ENCODE assay signal across 11 cellular contexts in genomic region chr9:135758056-135758455, GRCh38. TPM values are rescaled to one million over a fixed set of nuclear protein-coding genes. Genes with fewer than 3 reads are reported as not detected.
"Had no signal": no experiment of that assay in that cellular context is flagged by ENCODE, and none has a peak within 500 bp of the region (broad histone marks: within the 10 kb centered on the region; RNA-seq: fewer than 3 reads in every experiment).

No MANE protein-coding gene starts in this region.

- H3K4me1 Mint-ChIP-seq: IgD-negative memory B cell had no signal

- DNase-seq: GM23248, GOT3, HFFc6 had no signal

- H3K36me3 ChIP-seq: HAP-1 had no signal

- FAIRE-seq: HepG2 had no signal

- H3K9me3 ChIP-seq: HAP-1 had no signal

- ATAC-seq: HCT116, HepG2 had no signal

- H2AFZ ChIP-seq: GM23248 had no signal

- H3K27me3 Mint-ChIP-seq: IgD-negative memory B cell had no signal

- H3K4me3 ChIP-seq: GM23248, HAP-1 had no signal

- H3K4me3 Mint-ChIP-seq: HFFc6, IgD-negative memory B cell had no signal

- H3K9ac ChIP-seq: GM23248 had no signal

- H3K4me1 ChIP-seq: HAP-1 had no signal

- H3K27ac Mint-ChIP-seq: HFFc6, IgD-negative memory B cell had no signal

- H3K27ac ChIP-seq: GM23248, HL-60 had no signal

- H3K36me3 Mint-ChIP-seq: IgD-negative memory B cell had no signal

RNA-seq across cellular contexts. Expression of gene KCNT1, which starts 56.1 kb away (rescaled TPM):
- total RNA-seq: GM23248, H4, HepG2, HFFc6, HT1080 had no signal
- polyA plus RNA-seq: GM23248, HepG2, IgD-negative memory B cell had no signal

RNA-seq across cellular contexts. Expression of gene SOHLH1, which starts 58.8 kb away (rescaled TPM):
- total RNA-seq: GM23248, H4, H7, HFFc6, HT1080 had no signal
- polyA plus RNA-seq: GM23248, IgD-negative memory B cell had no signal
